ENCODE assay signal across 16 cellular contexts in the genomic region with DNA sequence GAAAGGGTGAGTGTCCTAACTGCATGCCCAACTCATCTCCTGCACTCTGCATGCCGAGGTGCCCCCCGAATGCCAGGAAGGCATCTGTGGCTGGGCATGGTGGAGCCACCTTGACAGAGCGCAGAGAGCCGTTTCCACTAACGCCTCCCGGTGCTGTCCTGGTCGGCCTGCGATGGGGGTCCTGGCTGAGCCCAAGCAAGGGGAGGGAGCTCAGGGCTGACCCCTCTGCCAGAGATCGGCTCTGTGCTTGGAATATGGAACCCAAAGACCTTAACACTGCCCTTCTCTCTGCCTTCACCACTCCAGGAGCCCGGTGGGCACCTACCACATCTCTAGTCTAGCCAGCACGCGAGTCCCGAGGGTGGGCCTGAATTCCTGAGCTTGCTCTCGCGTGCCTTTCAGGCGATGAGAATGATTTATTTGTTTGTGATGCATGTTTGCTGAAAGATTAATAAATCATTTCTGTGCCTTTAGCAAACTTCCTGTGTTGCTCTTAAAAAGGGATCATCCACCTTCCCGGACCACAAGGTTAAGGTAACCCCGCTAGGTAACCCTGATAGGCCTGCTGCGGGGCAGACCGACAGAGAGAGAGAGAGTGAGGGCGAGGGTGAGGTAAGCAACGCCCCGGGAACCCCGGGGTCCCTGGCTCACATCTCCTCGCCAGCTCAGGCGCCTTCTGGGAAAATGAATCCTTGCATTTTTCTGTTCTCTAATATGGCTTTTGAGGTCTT. TPM values are rescaled to one million over a fixed set of nuclear protein-coding genes. Genes with fewer than 3 reads are reported as not detected.
"Had no signal": no experiment of that assay in that cellular context is flagged by ENCODE, and none has a peak within 500 bp of the region (broad histone marks: within the 10 kb centered on the region; RNA-seq: fewer than 3 reads in every experiment).

No MANE protein-coding gene starts in this region.

- DNase-seq: activated CD4-positive, alpha-beta T cell treated with anti-CD3 and anti-CD28 coated beads, Interleukin-2, amount 50 U/mL, for 48 hours; activated CD8-positive, alpha-beta memory T cell treated with anti-CD3 and anti-CD28 coated beads, Interleukin-2, amount 10 ng/mL, durations not matched to agents 7 days and 5 days; activated gamma-delta T cell treated with Interleukin-2 at 50 U/mL for 16 hours; activated T-cell treated with anti-CD3 and anti-CD28 coated beads, Interleukin-2, amount 50 U/mL, for 24 hours; naive thymus-derived CD4-positive, alpha-beta T cell; nucleus accumbens; psoas muscle; stimulated activated CD4-positive, alpha-beta T cell treated with anti-CD3 and anti-CD28 coated beads, Interleukin-4, amount 100 ng/mL, for 1 hour; thyroid gland had no signal

- ATAC-seq: activated CD8-positive, alpha-beta memory T cell treated with anti-CD3 and anti-CD28 coated beads, Interleukin-2, amount 10 ng/mL, durations not matched to agents 7 days and 5 days; naive thymus-derived CD4-positive, alpha-beta T cell had no signal

- H3K27me3 ChIP-seq: breast epithelium, dorsolateral prefrontal cortex, thyroid gland, vagina had no signal

- H3K9me3 Mint-ChIP-seq: activated T-cell treated with anti-CD3 and anti-CD28 coated beads, Interleukin-2, amount 50 U/mL, for 24 hours; naive thymus-derived CD4-positive, alpha-beta T cell; T-helper 1 cell treated with Interleukin-12 subunit alpha and Interleukin-12 subunit beta and Interleukin-4 antibody, amounts not matched to agents 30 μg/mL and 1 μg/mL, for 36 hours had no signal

- H3K9me3 ChIP-seq: breast epithelium, psoas muscle, thyroid gland, vagina had no signal

- H3K27me3 Mint-ChIP-seq: activated CD8-positive, alpha-beta memory T cell treated with anti-CD3 and anti-CD28 coated beads, Interleukin-2, amount 10 ng/mL, durations not matched to agents 7 days and 5 days; activated T-cell treated with anti-CD3 and anti-CD28 coated beads, Interleukin-2, amount 50 U/mL, for 24 hours; naive thymus-derived CD4-positive, alpha-beta T cell had no signal

- H3K4me1 ChIP-seq: breast epithelium, psoas muscle, thyroid gland had no signal

- H3K4me3 Mint-ChIP-seq: activated CD8-positive, alpha-beta memory T cell treated with anti-CD3 and anti-CD28 coated beads, Interleukin-2, amount 10 ng/mL, durations not matched to agents 7 days and 5 days; activated T-cell treated with anti-CD3 and anti-CD28 coated beads, Interleukin-2, amount 50 U/mL, for 24 hours; T-helper 1 cell treated with Interleukin-12 subunit alpha and Interleukin-12 subunit beta and Interleukin-4 antibody, amounts not matched to agents 30 μg/mL and 1 μg/mL, for 36 hours had no signal

- H3K27ac Mint-ChIP-seq: activated CD8-positive, alpha-beta memory T cell treated with anti-CD3 and anti-CD28 coated beads, Interleukin-2, amount 10 ng/mL, durations not matched to agents 7 days and 5 days; activated T-cell treated with anti-CD3 and anti-CD28 coated beads, Interleukin-2, amount 50 U/mL, for 24 hours; naive thymus-derived CD4-positive, alpha-beta T cell; T-helper 1 cell treated with Interleukin-12 subunit alpha and Interleukin-12 subunit beta and Interleukin-4 antibody, amounts not matched to agents 30 μg/mL and 1 μg/mL, for 36 hours had no signal

- H3K27ac ChIP-seq: breast epithelium, dorsolateral prefrontal cortex, psoas muscle, thyroid gland, vagina had no signal

- H3K36me3 ChIP-seq: breast epithelium had no signal

- H3K4me3 ChIP-seq: breast epithelium, dorsolateral prefrontal cortex, lung, psoas muscle, thyroid gland, vagina had no signal

RNA-seq across cellular contexts. Expression of a gene that starts 55.8 kb away (rescaled TPM):
- total RNA-seq: activated CD8-positive, alpha-beta memory T cell treated with anti-CD3 and anti-CD28 coated beads, Interleukin-2, amount 10 ng/mL, durations not matched to agents 7 days and 5 days; chondrocyte; mononuclear cell; naive thymus-derived CD4-positive, alpha-beta T cell; thyroid gland had no signal
- polyA plus RNA-seq: naive thymus-derived CD4-positive, alpha-beta T cell had no signal
